Comparison of ENCODE assay signal across 17 cellular contexts in genomic region chr3:47901280-47901833, GRCh38.
"Had no signal": no experiment of that assay in that cellular context is flagged by ENCODE, and none has a peak within 500 bp of the region (broad histone marks: within the 10 kb centered on the region; RNA-seq: fewer than 3 reads in every experiment).

No MANE protein-coding gene starts in this region.

- H3K27ac ChIP-seq: brain microvascular endothelial cell, heart left ventricle, prostate gland, stomach, VCaP had no signal

- H3K4me3 ChIP-seq: gastroesophageal sphincter, heart left ventricle, prostate gland, stomach had no signal

- H3K36me3 ChIP-seq: prostate gland had no signal

- ATAC-seq: gastroesophageal sphincter; heart left ventricle; left cardiac atrium; right cardiac atrium; stimulated activated effector memory CD8-positive, alpha-beta T cell treated with anti-CD3 and anti-CD28 coated beads, Interleukin-12 subunit alpha, Interleukin-12 subunit beta, amount 100 ng/mL, for 72 hours had no signal

- H3K27me3 ChIP-seq: brain microvascular endothelial cell, gastroesophageal sphincter, heart left ventricle, stomach had no signal

- H3K4me1 ChIP-seq: prostate gland had no signal

- FAIRE-seq: islet of Langerhans, small intestine had no signal

- DNase-seq: activated CD4-positive, alpha-beta T cell treated with anti-CD3 and anti-CD28 coated beads, Interleukin-2, amount 50 U/mL, for 48 hours; activated naive CD4-positive, alpha-beta T cell; brain microvascular endothelial cell; effector CD4-positive, alpha-beta T cell; heart left ventricle; left cardiac atrium; right cardiac atrium; small intestine; stimulated activated CD4-positive, alpha-beta T cell treated with anti-CD3 and anti-CD28 coated beads, Interleukin-4, amount 100 ng/mL, for 24 hours; stomach; SW 1271; T-helper 2 cell had no signal

- H3K9me3 ChIP-seq: gastroesophageal sphincter, heart left ventricle, prostate gland, stomach had no signal
